ENCODE assay signal across 10 cellular contexts in genomic region chr2:61535449-61535848, GRCh38. TPM values are rescaled to one million over a fixed set of nuclear protein-coding genes. Genes with fewer than 3 reads are reported as not detected.
A peak's percentile ranks its signal among the peaks of the same experiment; 100 is the strongest.
DNase-seq lines count a peak whose midpoint lies in the region; ATAC-seq, FAIRE-seq and TF ChIP-seq lines count a peak whose summit lies in the region.
"Had no signal": no experiment of that assay in that cellular context is flagged by ENCODE, and none has a peak within 500 bp of the region (broad histone marks: within the 10 kb centered on the region; RNA-seq: fewer than 3 reads in every experiment).

No MANE protein-coding gene starts in this region.

- no peaks in the 10 kb centered on the region for H3K9me3 ChIP-seq in HUES6 (ENCODE audit: control insufficient read depth, insufficient read depth, low read depth, low read length)
- no peaks in the 10 kb centered on the region for H3K9me3 ChIP-seq in muscle layer of colon (ENCODE audit: low read length)

- TF ChIP-seq CTCF in AG04449 (IDR thresholded peaks at IDR 0.05; ENCODE audit: insufficient read depth, low read length, missing control alignments) (no peak), bronchial epithelial cell (IDR thresholded peaks at IDR 0.05; ENCODE audit: insufficient read depth, low read length, severe bottlenecking) (no peak)

- CTCF ChIA-PET in AG04449 (lab: Yijun Ruan, JAX), result no interaction called here

- FAIRE-seq in bronchial epithelial cell (lab: Jason Lieb, UNC), result no peak
- FAIRE-seq: colon had no signal

- DNase-seq in AG04449 (ENCODE audit: low read depth, low spot score) (no peak), bronchial epithelial cell (ENCODE audit: low read depth) (peak; percentile 24), GM03348 (ENCODE audit: low spot score) (no peak), sciatic nerve (ENCODE audit: low spot score) (no peak)
- DNase-seq: NCI-H1105 had no signal

- intact Hi-C loops in sciatic nerve (cut with DNase I), result loop anchor here (5.0 kb wide), 1 partner anchor 653 kb away; the partner anchor contains the start of gene REL

- H3K27me3 ChIP-seq in HUES6 (ENCODE audit: control insufficient read depth, insufficient read depth, low read length), result no peaks in the 10 kb centered on the region
- H3K27me3 ChIP-seq in bronchial epithelial cell (ENCODE audit: control insufficient read depth, insufficient read depth, low read length), result no peaks in the 10 kb centered on the region
- H3K27me3 ChIP-seq in muscle layer of colon (ENCODE audit: control insufficient read depth in 1 of 2, insufficient read depth in 2 of 2, low read length in 2 of 2), result no peaks in the 10 kb centered on the region

- H3K9ac ChIP-seq in HUES6 (ENCODE audit: low read length) (peak overlapping the region; percentile 96), muscle layer of colon (ENCODE audit: low read length) (peak overlapping the region; percentile 57)

- H3K4me1 ChIP-seq in HUES6 (ENCODE audit: control insufficient read depth, insufficient read depth, low read length) (peaks cover 21% of the 10 kb centered on the region), muscle layer of colon (ENCODE audit: insufficient read depth, low read length) (peaks cover 36% of the 10 kb centered on the region)

- H3K36me3 ChIP-seq in HUES6 (ENCODE audit: control insufficient read depth, insufficient read depth, low read length) (peaks cover 29% of the 10 kb centered on the region), bronchial epithelial cell (ENCODE audit: control insufficient read depth, insufficient read depth, low read length) (peaks cover 2% of the 10 kb centered on the region), muscle layer of colon (ENCODE audit: insufficient read depth, low read length) (no peaks in the 10 kb centered on the region)

- H3K4me3 ChIP-seq in AG04449 (ENCODE audit: low read depth, low read length) (peak overlapping the region; percentile 89), HUES6 (ENCODE audit: low read depth, low read length) (peak overlapping the region; percentile 79), bronchial epithelial cell (ENCODE audit: low read depth, low read length) (peak overlapping the region; percentile 90), muscle layer of colon (ENCODE audit: low read depth in 1 of 2, low read length in 2 of 2) (peak overlapping the region in 1 of 2 donors; percentile 88)

- H3K27ac ChIP-seq in HUES6 (ENCODE audit: low read depth, low read length) (peak overlapping the region; percentile 27; the same call in 1 of the 2 replicates), muscle layer of colon (ENCODE audit: low read depth, low read length) (peak overlapping the region; percentile 15)

- ATAC-seq in HG03108 (IDR thresholded peaks at IDR 0.05; ENCODE audit: unreplicated experiment) (no peak), HG03469 (IDR thresholded peaks at IDR 0.05; ENCODE audit: unreplicated experiment) (no peak), sciatic nerve (no peak)

- POLR2A ChIA-PET in AG04449 (lab: Yijun Ruan, JAX), result no interaction called here

RNA-seq across cellular contexts. Expression of gene XPO1, which starts 2.7 kb away (rescaled TPM):
- total RNA-seq in bronchial epithelial cell (140 and 154 TPM in 2 replicates), sciatic nerve (131 TPM)
